ENCODE assay signal across 8 cellular contexts in the genomic region with DNA sequence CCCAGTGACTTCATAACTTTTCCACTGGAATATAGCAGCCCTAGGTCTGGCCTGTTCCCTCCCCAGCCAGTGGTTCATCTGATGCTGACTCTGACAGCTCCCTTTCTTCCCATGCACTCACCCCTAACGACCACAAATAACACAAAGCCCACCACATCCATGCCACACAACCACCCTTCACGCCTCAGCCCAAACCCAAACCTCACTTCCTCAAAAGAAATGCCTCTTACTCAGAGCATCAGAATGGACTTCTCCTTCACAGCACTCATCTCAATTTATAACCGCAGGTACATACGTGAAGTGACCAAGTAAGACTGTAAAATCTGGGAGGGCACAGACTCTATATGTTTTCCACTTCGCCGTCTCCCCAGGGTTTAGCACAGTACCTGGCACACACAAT. TPM values are rescaled to one million over a fixed set of nuclear protein-coding genes. Genes with fewer than 3 reads are reported as not detected.
DNase-seq lines count a peak whose midpoint lies in the region; ATAC-seq and TF ChIP-seq lines count a peak whose summit lies in the region.

No MANE protein-coding gene starts in this region.

- no peaks in the 10 kb centered on the region for H3K9me3 ChIP-seq in heart left ventricle

- CTCF ChIA-PET in activated B cell treated with CpG ODN at 0.5 μM for 24 hours (lab: Charles Lee): interaction anchor here (1.6 kb wide), 1 partner anchor 10 kb away, joined by 6 read pairs; no protein-coding TSS in a partner anchor

- H3K4me3 ChIP-seq in heart left ventricle (peak overlapping the region in 11 of 12 donors; percentile 75 to 93 (median 83)), fibroblast of the aortic adventitia (ENCODE audit: low read depth, low read length) (peak overlapping the region; percentile 97), skin epidermis (peak overlapping the region; percentile 61 to 92 (median 83))

- H3K27ac ChIP-seq in heart left ventricle (peak overlapping the region in 4 of 12 donors; percentile 18 to 94 (median 90)), skin epidermis (peak overlapping the region in 11 of 21 experiments; percentile 22 to 96 (median 91))

- peaks cover 48% of the 10 kb centered on the region for H3K36me3 Mint-ChIP-seq in activated B cell treated with CpG ODN at 0.5 μM for 24 hours (ENCODE audit: low read depth)

- peak overlapping the region; percentile 89 for H3K27ac Mint-ChIP-seq in activated B cell treated with CpG ODN at 0.5 μM for 24 hours

- peaks cover under 1 to 46% (median 18%) of the 10 kb centered on the region in 12 donors for H3K4me1 ChIP-seq in heart left ventricle

- DNase-seq in heart left ventricle (no peak), Right ventricle myocardium superior (no peak), activated B cell treated with CpG ODN at 0.5 μM for 24 hours (peak; percentile 24), fibroblast of the aortic adventitia (ENCODE audit: low read depth) (no peak), H4 (ENCODE audit: low spot score) (no peak), NCI-H1417 (lab: John Stamatoyannopoulos, UW) (no peak), amniotic stem cell (lab: John Stamatoyannopoulos, UW) (no peak)

- TF ChIP-seq CTCF in heart left ventricle (IDR thresholded peaks at IDR 0.05): no peak
- TF ChIP-seq CTCF in activated B cell treated with CpG ODN at 0.5 μM for 24 hours (IDR thresholded peaks at IDR 0.05): no peak
- no peak for TF ChIP-seq CTCF in fibroblast of the aortic adventitia (IDR thresholded peaks at IDR 0.05; ENCODE audit: insufficient read depth, low read length)

- intact Hi-C loops in heart left ventricle (cut with DNase I): loop anchor here in 5 of 10 donors (10.0 kb wide), 2 partner anchors 153 to 443 kb away; a partner anchor contains a TSS
- intact Hi-C loops in Right ventricle myocardium superior (cut with DNase I): no loop called here
- intact Hi-C loops in activated B cell treated with CpG ODN at 0.5 μM for 24 hours (cut with micrococcal nuclease): loop anchor here (1.0 to 2.0 kb wide), 4 partner anchors 48 to 503 kb away; a partner anchor contains a TSS

- H3K27me3 Mint-ChIP-seq in activated B cell treated with CpG ODN at 0.5 μM for 24 hours: peaks cover 7% of the 10 kb centered on the region

- H3K27me3 ChIP-seq in heart left ventricle: no peaks in the 10 kb centered on the region

- WGBS in heart left ventricle, 4 donors: 56 to 73% (median 66%) methylated on average over 6 of the region's 6 CpGs

- no peak for TF ChIP-seq POLR2A in heart left ventricle (IDR thresholded peaks at IDR 0.05)

- ATAC-seq in heart left ventricle (no peak), Right ventricle myocardium superior (ENCODE audit: poor library complexity) (no peak), activated B cell treated with CpG ODN at 0.5 μM for 24 hours (ENCODE audit: low read depth) (peak; percentile 19)

- H3K36me3 ChIP-seq in heart left ventricle: peaks cover 0 to 38% (median 33%) of the 10 kb centered on the region in 9 donors

- H3K9me3 Mint-ChIP-seq in activated B cell treated with CpG ODN at 0.5 μM for 24 hours: no peaks in the 10 kb centered on the region

- H3K4me1 Mint-ChIP-seq in activated B cell treated with CpG ODN at 0.5 μM for 24 hours: peaks cover 27% of the 10 kb centered on the region

- POLR2A ChIA-PET in activated B cell treated with CpG ODN at 0.5 μM for 24 hours (lab: Charles Lee): interaction anchor here (1.0 to 6.2 kb wide), 10 partner anchors 8 to 1167 kb away, joined by 3 to 51 read pairs (median 8); a partner anchor contains a TSS

- H3K4me3 Mint-ChIP-seq in activated B cell treated with CpG ODN at 0.5 μM for 24 hours: peak overlapping the region; percentile 96

RNA-seq across cellular contexts. Expression of a gene that starts 1.1 kb away (rescaled TPM):
- 10 to 100 TPM; 17.9 to 24.1 (median 21.6) TPM for total RNA-seq in heart left ventricle
- 10 to 100 TPM in 1 of 2 donors, 1 to 10 TPM in 1; 5.1 to 17.5 TPM for polyA plus RNA-seq in heart left ventricle
- total RNA-seq in Right ventricle myocardium superior: 17.1 TPM
- 19.8 and 29.0 TPM in 2 replicates for total RNA-seq in activated B cell treated with CpG ODN at 0.5 μM for 24 hours
- total RNA-seq in fibroblast of the aortic adventitia (ENCODE audit: low replicate concordance): 22.7 and 29.6 TPM in 2 replicates
- 7.1 and 12.7 TPM in 2 replicates for total RNA-seq in H4 (2014; rRNA removed; shearing (Covaris generic))

RNA-seq across cellular contexts. Expression of a gene that starts 32.8 kb away (rescaled TPM):
- 100 to 1,000 TPM in 3 of 9 donors, 10 to 100 TPM in 6; 80.9 to 133 (median 88.8) TPM for total RNA-seq in heart left ventricle
- 100 to 1,000 TPM; 117 to 173 TPM for polyA plus RNA-seq in heart left ventricle
- 152 TPM for total RNA-seq in Right ventricle myocardium superior
- 72.4 and 85.9 TPM in 2 replicates for total RNA-seq in activated B cell treated with CpG ODN at 0.5 μM for 24 hours
- total RNA-seq in fibroblast of the aortic adventitia (ENCODE audit: low replicate concordance): 12.7 and 17.0 TPM in 2 replicates
- total RNA-seq in H4 (2014; rRNA removed; shearing (Covaris generic)): 22.2 and 22.8 TPM in 2 replicates
